14 cellular contexts compared by ENCODE assay signal in the genomic region with DNA sequence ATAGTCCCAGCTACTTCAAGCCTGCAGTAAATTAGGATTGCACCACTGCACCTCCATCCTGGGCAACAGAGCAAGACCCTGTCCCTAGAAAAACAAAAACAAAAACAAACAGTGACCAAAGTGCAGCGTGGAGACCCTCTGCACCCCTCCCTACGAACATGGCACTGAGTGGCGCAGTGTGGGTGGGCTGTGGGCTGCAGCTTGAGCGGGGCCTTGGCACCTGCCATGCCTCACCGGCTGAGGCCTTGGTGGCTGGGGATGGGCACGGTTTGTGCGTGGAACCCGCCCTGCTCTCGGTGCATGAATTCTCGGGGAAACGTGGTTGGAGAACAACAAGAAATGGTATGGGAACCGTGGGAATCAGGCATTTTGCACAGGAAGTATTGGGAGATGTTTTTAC.
A peak's percentile ranks its signal among the peaks of the same experiment; 100 is the strongest.
DNase-seq lines count a peak whose midpoint lies in the region; ATAC-seq and TF ChIP-seq lines count a peak whose summit lies in the region.
"Had no signal": no experiment of that assay in that cellular context is flagged by ENCODE, and none has a peak within 500 bp of the region (broad histone marks: within the 10 kb centered on the region; RNA-seq: fewer than 3 reads in every experiment).

No MANE protein-coding gene starts in this region.

- no peak for ATAC-seq in IMR-90 (ENCODE audit: low read depth)

- no peak overlapping the region for H3K14ac ChIP-seq in IMR-90 (replicated peaks; ENCODE audit: low read depth, low read length)

- intact Hi-C loops in IMR-90 (cut with micrococcal nuclease) = loop anchor here (10.0 kb wide), 1 partner anchor 109 kb away; no protein-coding TSS in a partner anchor

- no peak overlapping the region for H4K5ac ChIP-seq in IMR-90 (ENCODE audit: low read depth, low read length)

- TF ChIP-seq CTCF in IMR-90 (conservative IDR thresholded peaks at IDR 0.05; ENCODE audit: low read depth, low read length) (no peak), coronary artery (IDR thresholded peaks at IDR 0.05) (no peak), parathyroid adenoma (IDR thresholded peaks at IDR 0.05) (no peak)

- no peak overlapping the region for H3K56ac ChIP-seq in IMR-90 (ENCODE audit: extremely low read depth, insufficient read depth, low read length)

- H2BK20ac ChIP-seq in IMR-90 (ENCODE audit: low read depth, low read length) = no peak overlapping the region

- no peak overlapping the region for H4K91ac ChIP-seq in IMR-90 (ENCODE audit: insufficient read depth, low read depth, low read length)

- H3K9me1 ChIP-seq in IMR-90 (ENCODE audit: insufficient read depth, low read length) = no peaks in the 10 kb centered on the region

- H3K4me2 ChIP-seq in IMR-90 (ENCODE audit: low read depth, low read length) = no peak overlapping the region
- H3K4me2 ChIP-seq in parathyroid adenoma (ENCODE audit: low read length) = no peak overlapping the region

- H3K4me3 ChIP-seq in IMR-90 (ENCODE audit: insufficient read depth, low read depth, low read length) (no peak overlapping the region), coronary artery (no peak overlapping the region), parathyroid adenoma (ENCODE audit: low read depth, low read length) (no peak overlapping the region)

- DNase-seq in IMR-90 = no peak
- DNase-seq in coronary artery (ENCODE audit: low spot score) = peak; percentile 26
- no peak for DNase-seq in OCI-M2 (lab: John Stamatoyannopoulos, UW; ENCODE audit: unreplicated experiment)
- no peak for DNase-seq in retina
- DNase-seq in RPMI8226 = no peak
- DNase-seq in activated CD8-positive, alpha-beta memory T cell treated with anti-CD3 and anti-CD28 coated beads, Interleukin-2, amount 50 U/mL, for 4 hours = no peak
- DNase-seq: ACHN; BE2C; C1 segment of cervical spinal cord; Caco-2; CD4-positive, CD25-positive, alpha-beta regulatory T cell; HCEC 1CT; KBM-7 had no signal

- no peaks in the 10 kb centered on the region for H3K79me1 ChIP-seq in IMR-90 (ENCODE audit: low read depth in 1 of 2, low read length in 2 of 2)

- TF ChIP-seq POLR2A in IMR-90 (IDR thresholded peaks at IDR 0.05; ENCODE audit: low read depth, low read length) = no peak

- H3K23ac ChIP-seq in IMR-90 (ENCODE audit: low read depth, low read length) = no peak overlapping the region

- no peak overlapping the region for H3K9ac ChIP-seq in IMR-90 (ENCODE audit: low read depth, low read length)
- H3K9ac ChIP-seq in parathyroid adenoma = no peak overlapping the region

- POLR2A ChIA-PET in IMR-90 (lab: Charles Lee; ENCODE audit: unreplicated experiment) = no interaction called here

- 78% methylated on average over 11 of the region's 12 CpGs; no CpG with 5 or more reads in 1 of the 2 experiments for WGBS in IMR-90 (ENCODE audit: extremely low coverage in 2 of 2, insufficient read length in 1 of 2), 2 experiments

- CTCF ChIA-PET in IMR-90 (lab: Yijun Ruan, JAX) = interaction anchor here (0.9 to 2.8 kb wide), 3 partner anchors 19 to 80 kb away, joined by 3 to 15 read pairs (median 4); no protein-coding TSS in a partner anchor

- H4K8ac ChIP-seq in IMR-90 (ENCODE audit: low read depth in 2 of 2, low read length in 2 of 2) = no peak overlapping the region

- H3K36me3 ChIP-seq in IMR-90 (ENCODE audit: control insufficient read depth, insufficient read depth, low read length) (no peaks in the 10 kb centered on the region), parathyroid adenoma (ENCODE audit: control insufficient read depth, insufficient read depth, low read length) (no peaks in the 10 kb centered on the region)
- H3K36me3 ChIP-seq: BE2C had no signal

- no peak overlapping the region for H3K4ac ChIP-seq in IMR-90 (ENCODE audit: low read depth, low read length)

- no peak overlapping the region for H2BK15ac ChIP-seq in IMR-90 (ENCODE audit: low read depth, low read length)

- H2AK5ac ChIP-seq in IMR-90 (ENCODE audit: low read depth, low read length) = no peak overlapping the region

- H3K18ac ChIP-seq in IMR-90 (ENCODE audit: low read depth, low read length) = no peak overlapping the region

- H3K27ac ChIP-seq in IMR-90 (ENCODE audit: insufficient read depth, low read length) (no peak overlapping the region), coronary artery (no peak overlapping the region), parathyroid adenoma (no peak overlapping the region)

- no peaks in the 10 kb centered on the region for H3K79me2 ChIP-seq in parathyroid adenoma

- no peak for TF ChIP-seq RAD21 in IMR-90 (IDR thresholded peaks at IDR 0.05; ENCODE audit: low read length)

- no peak overlapping the region for H2BK5ac ChIP-seq in IMR-90 (ENCODE audit: low read depth, low read length, poor library complexity, severe bottlenecking)

- dilution Hi-C loops in IMR-90 (cut with HindIII; ENCODE audit: low sequenced_read_pairs, unreplicated experiment) = no loop called here

- H2AFZ ChIP-seq in IMR-90 (replicated peaks; ENCODE audit: low read length, poor library complexity) (peak overlapping the region; percentile 58), parathyroid adenoma (peak overlapping the region; percentile 48)

- in situ Hi-C loops in IMR-90 (cut with MboI; ENCODE audit: low sequenced_read_pairs) = no loop called here

- no peaks in the 10 kb centered on the region for H3K9me3 ChIP-seq in IMR-90 (ENCODE audit: control insufficient read depth, insufficient read depth, low read length)
- H3K9me3 ChIP-seq in parathyroid adenoma (ENCODE audit: control insufficient read depth, low read length) = no peaks in the 10 kb centered on the region
- H3K9me3 ChIP-seq: BE2C, Caco-2 had no signal

- H3K4me1 ChIP-seq in IMR-90 (ENCODE audit: control insufficient read depth, insufficient read depth, low read length) = no peaks in the 10 kb centered on the region
- peaks cover 27% of the 10 kb centered on the region for H3K4me1 ChIP-seq in parathyroid adenoma
- H3K4me1 ChIP-seq: BE2C had no signal

- H4K20me1 ChIP-seq in IMR-90 (ENCODE audit: insufficient read depth, low read length) = no peaks in the 10 kb centered on the region

- H3K27me3 ChIP-seq in IMR-90 (ENCODE audit: control insufficient read depth, insufficient read depth, low read length) (peaks cover 52% of the 10 kb centered on the region), parathyroid adenoma (ENCODE audit: control insufficient read depth, insufficient read depth, low read length) (no peaks in the 10 kb centered on the region)
- H3K27me3 ChIP-seq: BE2C had no signal

- no peak overlapping the region for H2AK9ac ChIP-seq in IMR-90 (replicated peaks; ENCODE audit: low read depth, low read length, poor library complexity)

- BruUV-seq in IMR-90 (replicated peaks; lab: Mats Ljungman, UMichigan) = no TSS peak

- H2BK120ac ChIP-seq in IMR-90 (ENCODE audit: low read depth, low read length) = no peak overlapping the region

TF ChIP-seq in IMR-90, 13 proteins besides CTCF, POLR2A, EP300 and RAD21:
- TF ChIP-seq MAFK (IDR thresholded peaks at IDR 0.05; ENCODE audit: low read depth, low read length) (no peak), FOS (IDR thresholded peaks at IDR 0.05; ENCODE audit: low read depth, low read length) (no peak), CEBPB (IDR thresholded peaks at IDR 0.05; ENCODE audit: low read depth, low read length) (no peak), NFE2L2 (IDR thresholded peaks at IDR 0.05; ENCODE audit: low read depth, low read length) (no peak), RCOR1 (IDR thresholded peaks at IDR 0.05; ENCODE audit: insufficient replicate concordance, low read length) (no peak), MXI1 (IDR thresholded peaks at IDR 0.05; ENCODE audit: borderline replicate concordance, low read depth, low read length) (no peak), CHD1 (IDR thresholded peaks at IDR 0.05; ENCODE audit: low read depth, low read length) (no peak), BHLHE40 (IDR thresholded peaks at IDR 0.05; ENCODE audit: low read depth, low read length) (no peak), MAZ (IDR thresholded peaks at IDR 0.05; ENCODE audit: borderline replicate concordance, low read depth, low read length) (no peak), RFX5 (IDR thresholded peaks at IDR 0.05; ENCODE audit: low read depth, low read length) (no peak), SMC3 (IDR thresholded peaks at IDR 0.05; ENCODE audit: low read depth, low read length) (no peak)
- TF ChIP-seq, protein P1, sequence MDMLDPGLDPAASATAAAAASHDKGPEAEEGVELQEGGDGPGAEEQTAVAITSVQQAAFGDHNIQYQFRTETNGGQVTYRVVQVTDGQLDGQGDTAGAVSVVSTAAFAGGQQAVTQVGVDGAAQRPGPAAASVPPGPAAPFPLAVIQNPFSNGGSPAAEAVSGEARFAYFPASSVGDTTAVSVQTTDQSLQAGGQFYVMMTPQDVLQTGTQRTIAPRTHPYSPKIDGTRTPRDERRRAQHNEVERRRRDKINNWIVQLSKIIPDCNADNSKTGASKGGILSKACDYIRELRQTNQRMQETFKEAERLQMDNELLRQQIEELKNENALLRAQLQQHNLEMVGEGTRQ (IDR thresholded peaks at IDR 0.05; ENCODE audit: low read depth, low read length) = no peak
- TF ChIP-seq, protein P2, sequence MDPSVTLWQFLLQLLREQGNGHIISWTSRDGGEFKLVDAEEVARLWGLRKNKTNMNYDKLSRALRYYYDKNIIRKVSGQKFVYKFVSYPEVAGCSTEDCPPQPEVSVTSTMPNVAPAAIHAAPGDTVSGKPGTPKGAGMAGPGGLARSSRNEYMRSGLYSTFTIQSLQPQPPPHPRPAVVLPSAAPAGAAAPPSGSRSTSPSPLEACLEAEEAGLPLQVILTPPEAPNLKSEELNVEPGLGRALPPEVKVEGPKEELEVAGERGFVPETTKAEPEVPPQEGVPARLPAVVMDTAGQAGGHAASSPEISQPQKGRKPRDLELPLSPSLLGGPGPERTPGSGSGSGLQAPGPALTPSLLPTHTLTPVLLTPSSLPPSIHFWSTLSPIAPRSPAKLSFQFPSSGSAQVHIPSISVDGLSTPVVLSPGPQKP (IDR thresholded peaks at IDR 0.05; ENCODE audit: borderline replicate concordance, low read depth, low read length) = no peak
